18 cellular contexts compared by ENCODE assay signal in the genomic region with DNA sequence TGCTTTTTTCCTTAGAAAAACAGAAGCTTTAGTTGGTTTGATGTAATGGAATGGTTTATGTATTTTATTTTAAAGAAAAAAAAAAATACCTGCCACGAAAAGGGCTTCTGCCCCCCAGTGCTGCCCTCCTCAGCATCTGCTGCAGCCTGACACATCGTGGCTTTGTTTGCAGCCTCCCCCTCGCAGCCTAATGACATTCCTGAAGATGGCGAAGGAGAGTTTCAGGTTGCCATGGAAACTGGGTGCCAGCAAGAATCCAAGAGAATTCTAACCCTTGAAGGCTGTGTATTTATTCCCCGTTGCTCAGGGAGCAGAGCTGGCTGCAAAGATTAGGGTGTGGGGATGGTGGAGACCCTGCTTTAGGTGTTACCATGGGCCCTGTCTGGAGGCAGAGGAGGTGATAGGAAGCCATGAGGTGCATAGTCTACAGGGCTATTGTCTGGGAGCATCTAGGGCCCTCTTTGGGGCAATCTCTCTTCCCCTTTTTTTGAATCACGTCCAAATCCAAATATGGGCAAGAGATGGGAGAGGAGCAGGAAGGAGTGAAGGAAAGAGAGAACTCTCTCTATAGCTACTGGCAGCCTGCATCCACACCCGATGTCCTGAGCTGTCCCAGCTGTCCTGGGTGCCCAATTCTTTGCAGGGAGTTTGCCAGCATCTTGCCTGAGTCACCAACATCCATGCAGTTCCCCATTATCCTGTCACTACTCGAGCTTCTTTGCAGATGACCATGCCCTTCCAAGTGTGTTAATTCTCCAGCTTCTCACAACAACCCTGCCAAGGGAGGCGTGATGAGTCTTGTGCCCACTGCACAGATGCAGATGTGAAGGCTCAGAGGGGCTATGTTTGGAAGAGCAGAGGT.
A peak's percentile ranks its signal among the peaks of the same experiment; 100 is the strongest.
DNase-seq lines count a peak whose midpoint lies in the region; ATAC-seq and TF ChIP-seq lines count a peak whose summit lies in the region.
"Had no signal": no experiment of that assay in that cellular context is flagged by ENCODE, and none has a peak within 500 bp of the region (broad histone marks: within the 10 kb centered on the region; RNA-seq: fewer than 3 reads in every experiment).

No MANE protein-coding gene starts in this region.

- intact Hi-C loops in posterior cingulate gyrus (cut with DNase I) (no loop called here), body of pancreas (cut with DNase I) (no loop called here), transverse colon (cut with DNase I; ENCODE audit: low total_unique reads) (no loop called here)

- no peak for TF ChIP-seq POLR2A in body of pancreas (IDR thresholded peaks at IDR 0.05)
- TF ChIP-seq POLR2A in transverse colon (IDR thresholded peaks at IDR 0.05): no peak

- no peaks in the 10 kb centered on the region for H3K4me1 ChIP-seq in iPS DF 6.9 (ENCODE audit: control insufficient read depth, insufficient read depth, low read length)
- no peaks in the 10 kb centered on the region for H3K4me1 ChIP-seq in body of pancreas
- H3K4me1 ChIP-seq in transverse colon: no peaks in the 10 kb centered on the region
- H3K4me1 ChIP-seq: Caco-2, foreskin keratinocyte had no signal

- in situ Hi-C loops in transverse colon (cut with MboI; ENCODE audit: low pct_ligation_motif_present in 1 of 4, low pct_unique_long_range_greater_than_20kb in 1 of 4, low sequenced_read_pairs in 3 of 4): no loop called here

- H3K4me3 ChIP-seq in H7 (ENCODE audit: insufficient read depth, low read depth, low read length): no peak overlapping the region
- no peak overlapping the region for H3K4me3 ChIP-seq in iPS DF 6.9 (ENCODE audit: low read length)
- H3K4me3 ChIP-seq in foreskin fibroblast (ENCODE audit: low read depth in 1 of 2, low read length in 2 of 2): no peak overlapping the region
- H3K4me3 ChIP-seq in body of pancreas: no peak overlapping the region
- no peak overlapping the region for H3K4me3 ChIP-seq in transverse colon
- H3K4me3 ChIP-seq: SK-N-MC had no signal

- H3K36me3 ChIP-seq in H7 (replicated peaks; ENCODE audit: control insufficient read depth, insufficient read depth, low read length): no peaks in the 10 kb centered on the region
- no peaks in the 10 kb centered on the region for H3K36me3 ChIP-seq in iPS DF 6.9 (ENCODE audit: control insufficient read depth, insufficient read depth, low read length)
- no peaks in the 10 kb centered on the region for H3K36me3 ChIP-seq in body of pancreas (replicated peaks in 1 of 2; ENCODE audit: insufficient read depth in 1 of 2, low read depth in 2 of 2)
- no peaks in the 10 kb centered on the region for H3K36me3 ChIP-seq in transverse colon

- TF ChIP-seq EP300 in transverse colon (IDR thresholded peaks at IDR 0.05; ENCODE audit: low read depth): no peak

- no peak for TF ChIP-seq CTCF in foreskin fibroblast (IDR thresholded peaks at IDR 0.05; ENCODE audit: low read depth, low read length)
- no peak for TF ChIP-seq CTCF in body of pancreas (IDR thresholded peaks at IDR 0.05)
- no peak for TF ChIP-seq CTCF in transverse colon (IDR thresholded peaks at IDR 0.05)

- ATAC-seq in body of pancreas: no peak
- ATAC-seq: activated naive CD8-positive, alpha-beta T cell treated with anti-CD3 and anti-CD28 coated beads, Interleukin-2, amount 50 U/mL, for 24 hours; foreskin keratinocyte; right cardiac atrium had no signal

- no peaks in the 10 kb centered on the region for H3K27me3 ChIP-seq in H7 (ENCODE audit: control insufficient read depth, insufficient read depth, low read length)
- no peaks in the 10 kb centered on the region for H3K27me3 ChIP-seq in iPS DF 6.9 (ENCODE audit: control insufficient read depth, insufficient read depth, low read length)
- H3K27me3 ChIP-seq in body of pancreas: no peaks in the 10 kb centered on the region
- no peaks in the 10 kb centered on the region for H3K27me3 ChIP-seq in transverse colon
- H3K27me3 ChIP-seq: foreskin keratinocyte had no signal

- H3K27ac ChIP-seq in angular gyrus (ENCODE audit: low read depth, low read length) (peak overlapping the region; percentile 59), iPS DF 6.9 (ENCODE audit: low read length) (no peak overlapping the region), body of pancreas (no peak overlapping the region), transverse colon (no peak overlapping the region)
- H3K27ac ChIP-seq: foreskin keratinocyte, SK-N-MC had no signal

- no CpG with 5 or more reads among the region's 9 CpGs for WGBS in iPS DF 6.9 (ENCODE audit: insufficient coverage, insufficient read length)
- 23 to 29% methylated on average over 9 of the region's 9 CpGs for WGBS in body of pancreas, 2 donors
- 9 to 27% methylated on average over 8 to 9 of the region's 9 CpGs for WGBS in transverse colon (ENCODE audit: low coverage in 1 of 2), 2 donors

- peak; percentile 65 for DNase-seq in H7
- peak; percentile 25 for DNase-seq in iPS DF 6.9 (ENCODE audit: low read depth, low spot score)
- DNase-seq in posterior cingulate gyrus: peak in 8 of 10 donors; percentile 20 to 91 (median 47)
- DNase-seq in foreskin melanocyte: no peak
- no peak for DNase-seq in foreskin fibroblast
- no peak for DNase-seq in body of pancreas
- DNase-seq in transverse colon: no peak
- DNase-seq: activated CD4-positive, alpha-beta T cell treated with anti-CD3 and anti-CD28 coated beads for 48 hours; activated naive CD8-positive, alpha-beta T cell treated with anti-CD3 and anti-CD28 coated beads, Interleukin-2, amount 50 U/mL, for 24 hours; Caco-2; foreskin keratinocyte; GF-D8; NCI-H2029; NCI-H774; right cardiac atrium; T1000 had no signal

- H3K9me3 ChIP-seq in iPS DF 6.9 (ENCODE audit: control insufficient read depth, insufficient read depth, low read length) (no peaks in the 10 kb centered on the region), body of pancreas (no peaks in the 10 kb centered on the region), transverse colon (no peaks in the 10 kb centered on the region)

Comparison
In these comparisons a context has a peak if more than half of its experiments do, and no peak if none do; other contexts are left out.
1. DNase-seq: peak in H7 (single experiment), iPS DF 6.9 (single experiment) and posterior cingulate gyrus (8 of 10); none in foreskin melanocyte (single experiment), foreskin fibroblast (0 of 2), body of pancreas (0 of 4) and transverse colon (single experiment).